ENCODE assay signal across 7 cellular contexts in genomic region chr3:152367192-152367591, GRCh38.
DNase-seq lines count a peak whose midpoint lies in the region; ATAC-seq and TF ChIP-seq lines count a peak whose summit lies in the region.
"Not testable (repeated sequence)": the region's sequence is repeated elsewhere in the genome, so short reads cannot be mapped to it uniquely, and the experiment has no call there.

No MANE protein-coding gene starts in this region.

- peak overlapping the region in 2 of 3 donors; percentile 39 to 55 for H3K4me3 Mint-ChIP-seq in T-cell
- not testable (repeated sequence) for H3K4me3 Mint-ChIP-seq in activated CD8-positive, alpha-beta T cell treated with anti-CD3 and anti-CD28 coated beads, Interleukin-2, amount 10 ng/mL, durations not matched to agents 7 days and 5 days; endothelial cell (ENCODE audit: unreplicated experiment); stimulated activated memory B cell treated with anti-CD40 and anti-IgM and Interleukin-4, amounts not matched to agents 10 μg/mL and 1 μg/mL and 100 μg/mL, for 72 hours
- H3K4me3 Mint-ChIP-seq in activated naive CD8-positive, alpha-beta T cell, result peak overlapping the region; percentile 58
- peak overlapping the region; percentile 18 for H3K4me3 Mint-ChIP-seq in natural killer cell treated with Interleukin-12 subunit alpha and Interleukin-12 subunit beta and Interleukin-15 and Interleukin-18, amount 100 ng/mL, for 72 hours

- not testable (repeated sequence) for H3K9me3 Mint-ChIP-seq in T-cell; activated CD8-positive, alpha-beta T cell treated with anti-CD3 and anti-CD28 coated beads, Interleukin-2, amount 10 ng/mL, durations not matched to agents 7 days and 5 days (ENCODE audit: insufficient read depth); endothelial cell (ENCODE audit: unreplicated experiment); stimulated activated memory B cell treated with anti-CD40 and anti-IgM and Interleukin-4, amounts not matched to agents 10 μg/mL and 1 μg/mL and 100 μg/mL, for 72 hours
- H3K9me3 Mint-ChIP-seq in activated naive CD8-positive, alpha-beta T cell (ENCODE audit: low read depth), result peaks cover 13% of the 10 kb centered on the region
- H3K9me3 Mint-ChIP-seq in natural killer cell treated with Interleukin-12 subunit alpha and Interleukin-12 subunit beta and Interleukin-15 and Interleukin-18, amount 100 ng/mL, for 72 hours, result peaks cover 12% of the 10 kb centered on the region

- not testable (repeated sequence) for ATAC-seq in T-cell (replicated peaks in 1 of 4); activated CD8-positive, alpha-beta T cell treated with anti-CD3 and anti-CD28 coated beads, Interleukin-2, amount 10 ng/mL, durations not matched to agents 7 days and 5 days; natural killer cell treated with Interleukin-12 subunit alpha and Interleukin-12 subunit beta and Interleukin-15 and Interleukin-18, amount 100 ng/mL, for 72 hours; stimulated activated memory B cell treated with anti-CD40 and anti-IgM and Interleukin-4, amounts not matched to agents 10 μg/mL and 1 μg/mL and 100 μg/mL, for 72 hours

- DNase-seq in DMS 273 (lab: John Stamatoyannopoulos, UW; ENCODE audit: unreplicated experiment), result peak; percentile 10
- DNase-seq in T-cell; activated CD8-positive, alpha-beta T cell treated with anti-CD3 and anti-CD28 coated beads, Interleukin-2, amount 10 ng/mL, durations not matched to agents 7 days and 5 days; endothelial cell (ENCODE audit: low spot score); natural killer cell treated with Interleukin-12 subunit alpha and Interleukin-12 subunit beta and Interleukin-15 and Interleukin-18, amount 100 ng/mL, for 72 hours (ENCODE audit: low spot score): not testable (repeated sequence)

- CTCF ChIA-PET in T-cell (lab: Charles Lee); activated CD8-positive, alpha-beta T cell treated with anti-CD3 and anti-CD28 coated beads, Interleukin-2, amount 10 ng/mL, durations not matched to agents 7 days and 5 days (lab: Charles Lee): not testable (repeated sequence)

- H3K4me1 Mint-ChIP-seq in T-cell, result peaks cover 78 to 83% (median 81%) of the 10 kb centered on the region in 3 donors
- peaks cover 68% of the 10 kb centered on the region for H3K4me1 Mint-ChIP-seq in activated CD8-positive, alpha-beta T cell treated with anti-CD3 and anti-CD28 coated beads, Interleukin-2, amount 10 ng/mL, durations not matched to agents 7 days and 5 days (ENCODE audit: low read depth)
- peaks cover 79% of the 10 kb centered on the region for H3K4me1 Mint-ChIP-seq in activated naive CD8-positive, alpha-beta T cell (ENCODE audit: low read depth)
- not testable (repeated sequence) for H3K4me1 Mint-ChIP-seq in endothelial cell (ENCODE audit: unreplicated experiment)
- peaks cover 74 to 80% of the 10 kb centered on the region in 2 donors for H3K4me1 Mint-ChIP-seq in natural killer cell treated with Interleukin-12 subunit alpha and Interleukin-12 subunit beta and Interleukin-15 and Interleukin-18, amount 100 ng/mL, for 72 hours (ENCODE audit: low read depth in 2 of 2)
- peaks cover 69% of the 10 kb centered on the region for H3K4me1 Mint-ChIP-seq in stimulated activated memory B cell treated with anti-CD40 and anti-IgM and Interleukin-4, amounts not matched to agents 10 μg/mL and 1 μg/mL and 100 μg/mL, for 72 hours

- H3K36me3 Mint-ChIP-seq in T-cell (peaks cover 88% of the 10 kb centered on the region), endothelial cell (ENCODE audit: low read depth, unreplicated experiment) (peaks cover 13% of the 10 kb centered on the region)
- peaks cover 88% of the 10 kb centered on the region for H3K36me3 Mint-ChIP-seq in activated CD8-positive, alpha-beta T cell treated with anti-CD3 and anti-CD28 coated beads, Interleukin-2, amount 10 ng/mL, durations not matched to agents 7 days and 5 days (ENCODE audit: low read depth)
- peaks cover 42% of the 10 kb centered on the region for H3K36me3 Mint-ChIP-seq in activated naive CD8-positive, alpha-beta T cell
- H3K36me3 Mint-ChIP-seq in natural killer cell treated with Interleukin-12 subunit alpha and Interleukin-12 subunit beta and Interleukin-15 and Interleukin-18, amount 100 ng/mL, for 72 hours, result peaks cover 33% of the 10 kb centered on the region
- peaks cover 79% of the 10 kb centered on the region for H3K36me3 Mint-ChIP-seq in stimulated activated memory B cell treated with anti-CD40 and anti-IgM and Interleukin-4, amounts not matched to agents 10 μg/mL and 1 μg/mL and 100 μg/mL, for 72 hours

- peak overlapping the region; percentile 60 to 66 for H3K27ac Mint-ChIP-seq in T-cell
- H3K27ac Mint-ChIP-seq in activated CD8-positive, alpha-beta T cell treated with anti-CD3 and anti-CD28 coated beads, Interleukin-2, amount 10 ng/mL, durations not matched to agents 7 days and 5 days, result peak overlapping the region; percentile 61
- H3K27ac Mint-ChIP-seq in activated naive CD8-positive, alpha-beta T cell, result peak overlapping the region; percentile 77
- H3K27ac Mint-ChIP-seq in endothelial cell (ENCODE audit: unreplicated experiment), result peak overlapping the region; percentile 19
- H3K27ac Mint-ChIP-seq in natural killer cell treated with Interleukin-12 subunit alpha and Interleukin-12 subunit beta and Interleukin-15 and Interleukin-18, amount 100 ng/mL, for 72 hours, result peak overlapping the region; percentile 70 to 82
- peak overlapping the region; percentile 55 for H3K27ac Mint-ChIP-seq in stimulated activated memory B cell treated with anti-CD40 and anti-IgM and Interleukin-4, amounts not matched to agents 10 μg/mL and 1 μg/mL and 100 μg/mL, for 72 hours

- not testable (repeated sequence) for TF ChIP-seq CTCF in endothelial cell (IDR thresholded peaks at IDR 0.05; ENCODE audit: unreplicated experiment)

- POLR2A ChIA-PET in T-cell (lab: Charles Lee), result interaction anchor here in 1 of 2 donors (1.2 kb wide), 1 partner anchor 32 kb away, joined by 4 read pairs; no protein-coding TSS in a partner anchor
- POLR2A ChIA-PET in activated CD8-positive, alpha-beta T cell treated with anti-CD3 and anti-CD28 coated beads, Interleukin-2, amount 10 ng/mL, durations not matched to agents 7 days and 5 days (lab: Charles Lee), result not testable (repeated sequence)

- not testable (repeated sequence) for H3K27me3 Mint-ChIP-seq in T-cell; activated CD8-positive, alpha-beta T cell treated with anti-CD3 and anti-CD28 coated beads, Interleukin-2, amount 10 ng/mL, durations not matched to agents 7 days and 5 days (ENCODE audit: low read depth); activated naive CD8-positive, alpha-beta T cell; endothelial cell (ENCODE audit: unreplicated experiment); natural killer cell treated with Interleukin-12 subunit alpha and Interleukin-12 subunit beta and Interleukin-15 and Interleukin-18, amount 100 ng/mL, for 72 hours; stimulated activated memory B cell treated with anti-CD40 and anti-IgM and Interleukin-4, amounts not matched to agents 10 μg/mL and 1 μg/mL and 100 μg/mL, for 72 hours

Comparison
In these comparisons a context has a peak if more than half of its experiments do, and no peak if none do; other contexts are left out.
1. H3K27ac Mint-ChIP-seq: peak in every context shown above with its lines; median percentile 77 in activated naive CD8-positive, alpha-beta T cell; 76 in natural killer cell treated with Interleukin-12 subunit alpha and Interleukin-12 subunit beta and Interleukin-15 and Interleukin-18, amount 100 ng/mL, for 72 hours; 63 in T-cell; 61 in activated CD8-positive, alpha-beta T cell treated with anti-CD3 and anti-CD28 coated beads, Interleukin-2, amount 10 ng/mL, durations not matched to agents 7 days and 5 days; 55 in stimulated activated memory B cell treated with anti-CD40 and anti-IgM and Interleukin-4, amounts not matched to agents 10 μg/mL and 1 μg/mL and 100 μg/mL, for 72 hours; 19 in endothelial cell.